ENCODE assay signal across 21 cellular contexts in the genomic region with DNA sequence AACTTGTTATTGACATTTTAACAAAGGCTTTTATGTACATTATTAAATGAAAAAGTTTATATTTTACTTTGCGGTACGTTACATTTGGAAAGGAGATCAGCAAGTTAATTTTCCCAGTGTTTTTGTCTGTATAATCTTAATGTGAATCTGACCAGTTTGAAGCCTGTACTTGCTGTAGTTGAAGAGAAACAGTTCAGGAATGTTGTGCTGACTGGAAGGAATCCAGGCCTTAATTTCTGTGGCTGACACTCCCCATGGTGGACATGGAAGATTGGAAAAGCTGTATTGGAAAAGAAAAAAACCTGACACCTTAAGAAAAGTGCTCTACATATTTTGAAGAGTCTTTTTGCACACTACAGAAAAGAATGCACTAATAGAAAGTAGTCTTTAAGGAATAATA. TPM values are rescaled to one million over a fixed set of nuclear protein-coding genes. Genes with fewer than 3 reads are reported as not detected.
DNase-seq lines count a peak whose midpoint lies in the region; ATAC-seq, FAIRE-seq and TF ChIP-seq lines count a peak whose summit lies in the region.
"Had no signal": no experiment of that assay in that cellular context is flagged by ENCODE, and none has a peak within 500 bp of the region (broad histone marks: within the 10 kb centered on the region; RNA-seq: fewer than 3 reads in every experiment).

No MANE protein-coding gene starts in this region.

- H3K4me3 ChIP-seq in fibroblast of the aortic adventitia (ENCODE audit: low read depth, low read length) (no peak overlapping the region), pancreas (no peak overlapping the region), testis (no peak overlapping the region)
- H3K4me3 ChIP-seq: body of pancreas, esophagus muscularis mucosa, hepatocyte had no signal

- ATAC-seq in pancreas (no peak), GM21381 (IDR thresholded peaks at IDR 0.05; ENCODE audit: unreplicated experiment) (no peak)
- ATAC-seq: body of pancreas, Right ventricle myocardium inferior had no signal

- TF ChIP-seq CTCF in fibroblast of the aortic adventitia (IDR thresholded peaks at IDR 0.05; ENCODE audit: insufficient read depth, low read length) (no peak), pancreas (IDR thresholded peaks at IDR 0.05) (no peak), testis (IDR thresholded peaks at IDR 0.05) (no peak)

- in situ Hi-C loops in KBM-7 (cut with MboI; ENCODE audit: low pct_unique_long_range_greater_than_20kb, low sequenced_read_pairs) = no loop called here

- intact Hi-C loops in pancreas (cut with DNase I) (loop anchor here in 1 of 3 donors (10.0 kb wide), 1 partner anchor 249 kb away; no protein-coding TSS in a partner anchor), testis (cut with DNase I; ENCODE audit: low total_unique reads) (no loop called here)

- no peak overlapping the region for H3K27ac ChIP-seq in pancreas
- no peak overlapping the region for H3K27ac ChIP-seq in testis
- H3K27ac ChIP-seq: body of pancreas, esophagus muscularis mucosa, hepatocyte had no signal

- peak; percentile 23 for FAIRE-seq in pancreas (lab: Jason Lieb, UNC)
- FAIRE-seq: kidney, urothelium cell line had no signal

- 74 to 79% methylated on average over 2 of the region's 2 CpGs for WGBS in pancreas, 2 donors
- 63 to 65% methylated on average over 2 of the region's 2 CpGs for WGBS in testis, 2 donors

- H3K9me3 ChIP-seq in pancreas = no peaks in the 10 kb centered on the region
- no peaks in the 10 kb centered on the region for H3K9me3 ChIP-seq in testis
- H3K9me3 ChIP-seq: body of pancreas, esophagus muscularis mucosa had no signal

- no peaks in the 10 kb centered on the region for H3K27me3 ChIP-seq in pancreas
- H3K27me3 ChIP-seq in testis = no peaks in the 10 kb centered on the region
- H3K27me3 ChIP-seq: body of pancreas, esophagus muscularis mucosa, hepatocyte had no signal

- H3K36me3 ChIP-seq in pancreas (peaks cover 0 to 14% (median 0%) of the 10 kb centered on the region in 3 donors), testis (ENCODE audit: low read depth, missing control alignments) (no peaks in the 10 kb centered on the region)

- DNase-seq in GM03348 (ENCODE audit: low spot score) (peak; percentile 79), astrocyte of the hippocampus (ENCODE audit: low read depth, low spot score) (peak; percentile 89), fibroblast of the aortic adventitia (ENCODE audit: low read depth) (peak; percentile 69), pancreas (no peak), testis (no peak), cerebellar cortex (ENCODE audit: low spot score) (no peak), KBM-7 (no peak)
- DNase-seq: activated CD4-positive, alpha-beta memory T cell treated with anti-CD3 and anti-CD28 coated beads, Interleukin-2, amount 10 ng/mL, durations not matched to agents 7 days and 5 days; activated naive CD4-positive, alpha-beta T cell treated with anti-CD3 and anti-CD28 coated beads for 36 hours; activated T-cell treated with anti-CD3 and anti-CD28 coated beads, Interleukin-2, amount 50 U/mL, for 24 hours; AML-193; body of pancreas; H7; kidney; NCI-H1048; NCI-H524 had no signal

- TF ChIP-seq POLR2A in testis (IDR thresholded peaks at IDR 0.05) = no peak

- H3K4me1 ChIP-seq in pancreas = no peaks in the 10 kb centered on the region
- no peaks in the 10 kb centered on the region for H3K4me1 ChIP-seq in testis
- H3K4me1 ChIP-seq: body of pancreas had no signal

RNA-seq across cellular contexts. Expression of a gene that starts 15.5 kb away (rescaled TPM):
- total RNA-seq in fibroblast of the aortic adventitia (ENCODE audit: low replicate concordance) (6.3 and 6.9 TPM in 2 replicates), pancreas (1 to 10 TPM; 1.3 to 5.1 (median 2.6) TPM), testis (1 to 10 TPM; 8.5 to 9.1 TPM)
- polyA plus RNA-seq in pancreas (1 to 10 TPM in 1 of 2 donors, under 1 TPM in 1; 0.95 to 4.4 TPM), testis (ENCODE audit: insufficient read depth, low read depth, low replicate concordance) (4.9 TPM)

RNA-seq across cellular contexts. Expression of a gene that starts 15.5 kb away (rescaled TPM):
- total RNA-seq in fibroblast of the aortic adventitia (ENCODE audit: low replicate concordance) (32.6 and 65.4 TPM in 2 replicates), pancreas (10 to 100 TPM; 25.4 to 45.5 (median 36.0) TPM), testis (10 to 100 TPM; 55.0 to 58.0 TPM)
- polyA plus RNA-seq in pancreas (10 to 100 TPM; 16.9 to 24.1 TPM), testis (ENCODE audit: insufficient read depth, low read depth, low replicate concordance) (38.0 TPM)

Comparison
In these comparisons a context has a peak if more than half of its experiments do, and no peak if none do; other contexts are left out.
1. DNase-seq: peak in GM03348 (single experiment), astrocyte of the hippocampus (single experiment) and fibroblast of the aortic adventitia (single experiment); none in pancreas (0 of 6), testis (single experiment), cerebellar cortex (single experiment) and KBM-7 (single experiment).